Comparison of ENCODE assay signal across 16 cellular contexts in genomic region chr3:23682646-23683045, GRCh38.
"Had no signal": no experiment of that assay in that cellular context is flagged by ENCODE, and none has a peak within 500 bp of the region (broad histone marks: within the 10 kb centered on the region; RNA-seq: fewer than 3 reads in every experiment).

No MANE protein-coding gene starts in this region.

- ATAC-seq: activated T-cell treated with anti-CD3 and anti-CD28 coated beads, Interleukin-2, amount 50 U/mL, for 72 hours; heart right ventricle; left ventricle myocardium superior had no signal

- H3K27me3 ChIP-seq: heart right ventricle, right atrium auricular region, tibial nerve, uterus had no signal

- H3K27ac ChIP-seq: coronary artery, heart right ventricle, right atrium auricular region, skin epidermis, tibial nerve, VCaP had no signal

- H3K9me3 ChIP-seq: right atrium auricular region, tibial nerve, uterus had no signal

- H3K4me3 ChIP-seq: coronary artery, heart right ventricle, right atrium auricular region, skin epidermis, tibial nerve, uterus had no signal

- H3K36me3 ChIP-seq: heart right ventricle, right atrium auricular region, tibial nerve, uterus had no signal

- DNase-seq: activated CD4-positive, alpha-beta T cell treated with anti-CD3 and anti-CD28 coated beads for 1 hour; activated effector memory CD4-positive, alpha-beta T cell treated with anti-CD3 and anti-CD28 coated beads, Interleukin-2, amount 50 U/mL, for 16 hours; activated naive CD4-positive, alpha-beta T cell treated with anti-CD3 and anti-CD28 coated beads, Interleukin-2, amount 50 U/mL, for 16 hours; activated T-cell treated with anti-CD3 and anti-CD28 coated beads, Interleukin-2, amount 50 U/mL, for 72 hours; aorta; heart right ventricle; immature natural killer cell; kidney glomerular epithelial cell; left ventricle myocardium superior; naive B cell; uterus had no signal
